16 cellular contexts compared by ENCODE assay signal in genomic region chr5:136242611-136243010, GRCh38. TPM values are rescaled to one million over a fixed set of nuclear protein-coding genes. Genes with fewer than 3 reads are reported as not detected.
DNase-seq lines count a peak whose midpoint lies in the region; ATAC-seq and TF ChIP-seq lines count a peak whose summit lies in the region.
"Had no signal": no experiment of that assay in that cellular context is flagged by ENCODE, and none has a peak within 500 bp of the region (broad histone marks: within the 10 kb centered on the region; RNA-seq: fewer than 3 reads in every experiment).

No MANE protein-coding gene starts in this region.

- H3K4me3 ChIP-seq in lower leg skin (ENCODE audit: low read depth, poor library complexity, severe bottlenecking): no peak overlapping the region
- H3K4me3 ChIP-seq: lower lobe of right lung had no signal

- no peak for TF ChIP-seq CTCF in lower leg skin (IDR thresholded peaks at IDR 0.05)

- WGBS in lower leg skin, 2 donors: 72 to 76% methylated on average over 2 of the region's 2 CpGs

- DNase-seq in NCI-H69 (lab: John Stamatoyannopoulos, UW) (peak; percentile 21), lower leg skin (ENCODE audit: low spot score in 2 of 2) (no peak), mucosa of gallbladder (ENCODE audit: low spot score) (no peak)
- DNase-seq: activated CD8-positive, alpha-beta memory T cell treated with anti-CD3 and anti-CD28 coated beads, Interleukin-2, amount 10 ng/mL, durations not matched to agents 7 days and 5 days; activated naive CD4-positive, alpha-beta T cell treated with anti-CD3 and anti-CD28 coated beads for 36 hours; effector memory CD8-positive, alpha-beta T cell; lower lobe of right lung; NCI-H2029 treated with DMSO at 0.1 percent for 48 hours; stimulated activated CD4-positive, alpha-beta T cell treated with anti-CD3 and anti-CD28 coated beads, Interleukin-1b, Interleukin-23, amount 100 ng/mL, for 48 hours; stimulated activated CD8-positive, alpha-beta memory T cell treated with anti-CD3 and anti-CD28 coated beads, Interleukin-4, amount 100 ng/mL, for 48 hours had no signal

- intact Hi-C loops in lower leg skin (cut with DNase I; ENCODE audit: low total_unique reads): no loop called here

- ATAC-seq in GM18508 (IDR thresholded peaks at IDR 0.05; ENCODE audit: insufficient read depth, unreplicated experiment): peak; percentile 53
- ATAC-seq in GM21360 (IDR thresholded peaks at IDR 0.05; ENCODE audit: unreplicated experiment): peak; percentile 58
- peak; percentile 70 for ATAC-seq in HG02981 (IDR thresholded peaks at IDR 0.05; ENCODE audit: unreplicated experiment)
- ATAC-seq in activated CD4-positive, CD25-positive, alpha-beta regulatory T cell treated with anti-CD3 and anti-CD28 coated beads, Interleukin-2, amount 50 U/mL, for 24 hours: no peak
- no peak for ATAC-seq in GM18873 (IDR thresholded peaks at IDR 0.05; ENCODE audit: low FRiP score, unreplicated experiment)
- ATAC-seq: activated CD8-positive, alpha-beta memory T cell treated with anti-CD3 and anti-CD28 coated beads, Interleukin-2, amount 10 ng/mL, durations not matched to agents 7 days and 5 days; effector memory CD8-positive, alpha-beta T cell; lower lobe of right lung had no signal

- TF ChIP-seq POLR2A in lower leg skin (IDR thresholded peaks at IDR 0.05): no peak

RNA-seq across cellular contexts. Expression of gene SMIM32, which starts 49.6 kb away (rescaled TPM):
- total RNA-seq in lower leg skin (not detected), mucosa of gallbladder (33.1 TPM)
- total RNA-seq: activated CD8-positive, alpha-beta memory T cell treated with anti-CD3 and anti-CD28 coated beads, Interleukin-2, amount 10 ng/mL, durations not matched to agents 7 days and 5 days; activated naive CD4-positive, alpha-beta T cell treated with anti-CD3 and anti-CD28 coated beads for 36 hours; lower lobe of right lung; SK-MEL-5 had no signal

Comparison
In these comparisons a context has a peak if more than half of its experiments do, and no peak if none do; other contexts are left out.
1. ATAC-seq: peak in GM18508 (single experiment), GM21360 (single experiment) and HG02981 (single experiment); none in activated CD4-positive, CD25-positive, alpha-beta regulatory T cell treated with anti-CD3 and anti-CD28 coated beads, Interleukin-2, amount 50 U/mL, for 24 hours (0 of 2) and GM18873 (single experiment).
2. RNA of gene SMIM32, which starts 49.6 kb away (total RNA-seq): 33.1 TPM in mucosa of gallbladder (single experiment); not detected in lower leg skin; every median in the first group is over 10 times any median in the second.